28 cellular contexts compared by ENCODE assay signal in genomic region chr12:116971222-116971621, GRCh38.
"Had no signal": no experiment of that assay in that cellular context is flagged by ENCODE, and none has a peak within 500 bp of the region (broad histone marks: within the 10 kb centered on the region; RNA-seq: fewer than 3 reads in every experiment).

No MANE protein-coding gene starts in this region.

- H3K4me3 Mint-ChIP-seq: activated CD4-positive, alpha-beta T cell treated with anti-CD3 and anti-CD28 coated beads for 36 hours; activated CD8-positive, alpha-beta memory T cell treated with anti-CD3 and anti-CD28 coated beads, Interleukin-2, amount 10 ng/mL, durations not matched to agents 7 days and 5 days; activated CD8-positive, alpha-beta T cell treated with anti-CD3 and anti-CD28 coated beads, Interleukin-2, amount 10 ng/mL, durations not matched to agents 7 days and 5 days; activated naive CD8-positive, alpha-beta T cell treated with anti-CD3 and anti-CD28 coated beads, Interleukin-2, amount 10 ng/mL, durations not matched to agents 7 days and 5 days; dendritic cell treated with granulocyte-macrophage colony-stimulating factor and Interleukin-4, amounts not matched to agents 40 ng/mL and 50 ng/mL, for 4 days; naive thymus-derived CD8-positive, alpha-beta T cell; neural crest cell; stimulated activated effector memory CD8-positive, alpha-beta T cell treated with anti-CD3 and anti-CD28 coated beads, Interleukin-12 subunit alpha, Interleukin-12 subunit beta, amount 100 ng/mL, for 72 hours had no signal

- H3K27me3 ChIP-seq: esophagus muscularis mucosa, foreskin keratinocyte, heart left ventricle, pancreas, suprapubic skin, tibial artery had no signal

- H3K9me3 ChIP-seq: esophagus muscularis mucosa, heart left ventricle, pancreas, prostate gland, suprapubic skin, tibial artery had no signal

- ATAC-seq: activated CD4-positive, alpha-beta T cell treated with anti-CD3 and anti-CD28 coated beads for 36 hours; activated CD8-positive, alpha-beta memory T cell treated with anti-CD3 and anti-CD28 coated beads, Interleukin-2, amount 10 ng/mL, durations not matched to agents 7 days and 5 days; activated CD8-positive, alpha-beta T cell treated with anti-CD3 and anti-CD28 coated beads, Interleukin-2, amount 10 ng/mL, durations not matched to agents 7 days and 5 days; foreskin keratinocyte; heart left ventricle; naive thymus-derived CD8-positive, alpha-beta T cell; pancreas; sciatic nerve; stimulated activated effector memory CD8-positive, alpha-beta T cell treated with anti-CD3 and anti-CD28 coated beads, Interleukin-12 subunit alpha, Interleukin-12 subunit beta, amount 100 ng/mL, for 72 hours had no signal

- H3K27ac ChIP-seq: esophagus muscularis mucosa, foreskin keratinocyte, heart left ventricle, pancreas, prostate gland, skin epidermis, suprapubic skin, tibial artery had no signal

- H3K9me3 Mint-ChIP-seq: activated naive CD8-positive, alpha-beta T cell treated with anti-CD3 and anti-CD28 coated beads, Interleukin-2, amount 10 ng/mL, durations not matched to agents 7 days and 5 days; activated T-helper 2 cell treated with anti-CD3 and anti-CD28 coated beads, Interferon-gamma antibody, Interleukin-2, Interleukin-4, amounts not matched to agents 10 μg/mL and 5 μg/mL and 100 μg/mL, durations not matched to agents 14 hours and 24 hours and 36 hours; dendritic cell treated with granulocyte-macrophage colony-stimulating factor and Interleukin-4, amounts not matched to agents 40 ng/mL and 50 ng/mL, for 4 days; naive thymus-derived CD8-positive, alpha-beta T cell; neural crest cell; stimulated activated effector memory CD8-positive, alpha-beta T cell treated with anti-CD3 and anti-CD28 coated beads, Interleukin-12 subunit alpha, Interleukin-12 subunit beta, amount 100 ng/mL, for 72 hours had no signal

- H3K27ac Mint-ChIP-seq: activated CD4-positive, alpha-beta T cell treated with anti-CD3 and anti-CD28 coated beads for 36 hours; activated CD8-positive, alpha-beta memory T cell treated with anti-CD3 and anti-CD28 coated beads, Interleukin-2, amount 10 ng/mL, durations not matched to agents 7 days and 5 days; activated CD8-positive, alpha-beta T cell treated with anti-CD3 and anti-CD28 coated beads, Interleukin-2, amount 10 ng/mL, durations not matched to agents 7 days and 5 days; activated naive CD8-positive, alpha-beta T cell treated with anti-CD3 and anti-CD28 coated beads, Interleukin-2, amount 10 ng/mL, durations not matched to agents 7 days and 5 days; activated T-helper 2 cell treated with anti-CD3 and anti-CD28 coated beads, Interferon-gamma antibody, Interleukin-2, Interleukin-4, amounts not matched to agents 10 μg/mL and 5 μg/mL and 100 μg/mL, durations not matched to agents 14 hours and 24 hours and 36 hours; dendritic cell treated with granulocyte-macrophage colony-stimulating factor and Interleukin-4, amounts not matched to agents 40 ng/mL and 50 ng/mL, for 4 days; stimulated activated effector memory CD8-positive, alpha-beta T cell treated with anti-CD3 and anti-CD28 coated beads, Interleukin-12 subunit alpha, Interleukin-12 subunit beta, amount 100 ng/mL, for 72 hours had no signal

- H3K36me3 ChIP-seq: pancreas, prostate gland had no signal

- H3K4me1 Mint-ChIP-seq: activated CD4-positive, alpha-beta T cell treated with anti-CD3 and anti-CD28 coated beads for 36 hours; activated CD8-positive, alpha-beta memory T cell treated with anti-CD3 and anti-CD28 coated beads, Interleukin-2, amount 10 ng/mL, durations not matched to agents 7 days and 5 days; activated naive CD8-positive, alpha-beta T cell treated with anti-CD3 and anti-CD28 coated beads, Interleukin-2, amount 10 ng/mL, durations not matched to agents 7 days and 5 days; stimulated activated effector memory CD8-positive, alpha-beta T cell treated with anti-CD3 and anti-CD28 coated beads, Interleukin-12 subunit alpha, Interleukin-12 subunit beta, amount 100 ng/mL, for 72 hours had no signal

- H3K4me3 ChIP-seq: esophagus muscularis mucosa, heart left ventricle, pancreas, prostate gland, skin epidermis, suprapubic skin, tibial artery had no signal

- DNase-seq: activated CD4-positive, alpha-beta T cell treated with anti-CD3 and anti-CD28 coated beads for 36 hours; activated CD4-positive, CD25-positive, alpha-beta regulatory T cell; activated CD8-positive, alpha-beta memory T cell treated with anti-CD3 and anti-CD28 coated beads, Interleukin-2, amount 10 ng/mL, durations not matched to agents 7 days and 5 days; activated CD8-positive, alpha-beta T cell treated with anti-CD3 and anti-CD28 coated beads, Interleukin-2, amount 10 ng/mL, durations not matched to agents 7 days and 5 days; activated naive CD4-positive, alpha-beta T cell treated with Interleukin-2 at 50 U/mL for 16 hours; activated naive CD8-positive, alpha-beta T cell treated with anti-CD3 and anti-CD28 coated beads, Interleukin-2, amount 10 ng/mL, durations not matched to agents 7 days and 5 days; activated T-cell treated with anti-CD3 and anti-CD28 coated beads, Interleukin-2, amount 50 U/mL, for 48 hours; central memory CD4-positive, alpha-beta T cell; foreskin keratinocyte; heart left ventricle; midbrain; naive thymus-derived CD8-positive, alpha-beta T cell; nucleus accumbens; pancreas; retina; stimulated activated CD4-positive, alpha-beta T cell treated with anti-CD3 and anti-CD28 coated beads, Interleukin-12 subunit alpha, Interleukin-12 subunit beta, amount 100 ng/mL, for 4 hours; stimulated activated CD4-positive, alpha-beta T cell treated with anti-CD3 and anti-CD28 coated beads, Interleukin-4, amount 100 ng/mL, for 1 hour; T-helper 2 cell; tibial artery had no signal

- H3K27me3 Mint-ChIP-seq: activated CD4-positive, alpha-beta T cell treated with anti-CD3 and anti-CD28 coated beads for 36 hours; activated CD8-positive, alpha-beta memory T cell treated with anti-CD3 and anti-CD28 coated beads, Interleukin-2, amount 10 ng/mL, durations not matched to agents 7 days and 5 days; activated naive CD8-positive, alpha-beta T cell treated with anti-CD3 and anti-CD28 coated beads, Interleukin-2, amount 10 ng/mL, durations not matched to agents 7 days and 5 days; dendritic cell treated with granulocyte-macrophage colony-stimulating factor and Interleukin-4, amounts not matched to agents 40 ng/mL and 50 ng/mL, for 4 days; naive thymus-derived CD8-positive, alpha-beta T cell had no signal

- H3K4me1 ChIP-seq: foreskin keratinocyte, pancreas, prostate gland, suprapubic skin, tibial artery had no signal
